In the genomic region with DNA sequence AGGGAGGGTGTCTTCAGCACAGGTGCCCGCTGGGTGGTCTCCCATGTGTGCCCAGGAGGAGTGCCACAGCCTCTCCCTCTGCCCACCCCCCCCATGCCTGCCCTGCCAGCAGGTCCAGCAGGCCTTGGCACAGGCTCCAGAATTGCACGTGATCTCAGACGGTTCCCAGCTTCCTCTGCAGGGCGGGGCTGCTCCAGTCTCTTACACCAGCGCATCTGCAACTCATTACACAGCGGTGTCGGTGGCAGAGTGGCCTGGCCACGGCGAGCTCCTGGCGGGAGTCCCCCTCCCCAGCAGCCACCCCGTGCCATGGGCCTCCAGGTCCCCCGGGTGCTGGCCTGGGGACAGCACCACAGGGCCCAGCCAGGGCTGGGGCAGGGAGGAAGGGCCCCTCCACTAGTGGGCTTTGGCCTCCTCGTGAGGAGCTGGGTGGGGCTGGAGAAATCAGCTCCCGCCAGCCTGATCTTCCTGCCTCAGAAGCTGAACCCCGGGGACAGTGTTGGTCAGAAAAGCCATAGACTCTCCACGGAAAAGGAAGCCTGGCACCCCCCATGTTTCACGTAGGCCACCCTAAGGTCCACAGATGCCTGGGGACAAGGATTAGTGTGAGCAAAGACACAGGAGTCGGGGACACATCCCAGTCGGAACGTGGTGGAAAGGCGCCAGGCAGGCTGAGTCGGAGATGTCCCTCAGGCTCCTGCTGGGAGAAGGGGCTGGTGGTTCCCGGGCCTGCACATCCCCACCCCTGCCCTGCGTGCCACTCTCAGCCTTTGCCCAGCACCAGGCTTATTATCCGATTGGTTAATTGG, we compare ENCODE assay signal across 8 cellular contexts. TPM values are rescaled to one million over a fixed set of nuclear protein-coding genes. Genes with fewer than 3 reads are reported as not detected.
A peak's percentile ranks its signal among the peaks of the same experiment; 100 is the strongest.
DNase-seq lines count a peak whose midpoint lies in the region; ATAC-seq lines count a peak whose summit lies in the region.

No MANE protein-coding gene starts in this region.

- no peaks in the 10 kb centered on the region for H3K27me3 ChIP-seq in rectal smooth muscle tissue (ENCODE audit: control insufficient read depth, insufficient read depth, low read length)

- no peaks in the 10 kb centered on the region for H3K9me3 Mint-ChIP-seq in activated T-helper 17 cell treated with anti-CD3 and anti-CD28 coated beads, Interleukin-2, amount 50 U/mL, for 72 hours

- H3K4me3 Mint-ChIP-seq in activated T-helper 17 cell treated with anti-CD3 and anti-CD28 coated beads, Interleukin-2, amount 50 U/mL, for 72 hours = no peak overlapping the region

- H3K4me3 ChIP-seq in rectal smooth muscle tissue (ENCODE audit: low read length) = peak overlapping the region; percentile 34

- no peaks in the 10 kb centered on the region for H3K36me3 Mint-ChIP-seq in activated T-helper 17 cell treated with anti-CD3 and anti-CD28 coated beads, Interleukin-2, amount 50 U/mL, for 72 hours (ENCODE audit: low read depth)

- no peaks in the 10 kb centered on the region for H3K27me3 Mint-ChIP-seq in activated T-helper 17 cell treated with anti-CD3 and anti-CD28 coated beads, Interleukin-2, amount 50 U/mL, for 72 hours

- H3K9ac ChIP-seq in rectal smooth muscle tissue (ENCODE audit: low read length) = no peak overlapping the region

- H3K4me1 Mint-ChIP-seq in activated T-helper 17 cell treated with anti-CD3 and anti-CD28 coated beads, Interleukin-2, amount 50 U/mL, for 72 hours = no peaks in the 10 kb centered on the region

- peak overlapping the region; percentile 70 for H3K27ac ChIP-seq in rectal smooth muscle tissue (ENCODE audit: low read depth, low read length)

- peak; percentile 83 for DNase-seq in CD1c-positive myeloid dendritic cell (ENCODE audit: extremely low spot score)
- peak; percentile 76 for DNase-seq in NCI-H2029 treated with DMSO at 0.1 percent for 48 hours (lab: John Stamatoyannopoulos, UW)
- DNase-seq in Right ventricle myocardium inferior (ENCODE audit: missing footprints) = peak; percentile 95
- no peak for DNase-seq in activated CD8-positive, alpha-beta memory T cell treated with anti-CD3 and anti-CD28 coated beads, Interleukin-2, amount 50 U/mL, for 4 hours
- DNase-seq in NCI-H82 treated with DMSO at 0.1 percent for 48 hours (lab: John Stamatoyannopoulos, UW; ENCODE audit: unreplicated experiment) = no peak
- DNase-seq in germinal center (ENCODE audit: low spot score) = no peak

- peaks cover 20% of the 10 kb centered on the region for H3K4me1 ChIP-seq in rectal smooth muscle tissue (ENCODE audit: control insufficient read depth, insufficient read depth, low read length)

- ATAC-seq in activated T-helper 17 cell treated with anti-CD3 and anti-CD28 coated beads, Interleukin-2, amount 50 U/mL, for 72 hours (replicated peaks) = peak; percentile 32
- ATAC-seq in Right ventricle myocardium inferior = peak; percentile 87

- peak overlapping the region; percentile 67 for H3K27ac Mint-ChIP-seq in activated T-helper 17 cell treated with anti-CD3 and anti-CD28 coated beads, Interleukin-2, amount 50 U/mL, for 72 hours

- intact Hi-C loops in Right ventricle myocardium inferior (cut with DNase I) = no loop called here

- no peaks in the 10 kb centered on the region for H3K36me3 ChIP-seq in rectal smooth muscle tissue (ENCODE audit: control insufficient read depth, insufficient read depth, low read length)

RNA-seq across cellular contexts. Expression of a gene that starts 40.2 kb away (rescaled TPM):
- 10 to 100 TPM in 1 of 2 donors, 1 to 10 TPM in 1; 4.2 to 41.6 TPM for total RNA-seq in activated T-helper 17 cell treated with anti-CD3 and anti-CD28 coated beads, Interleukin-2, amount 50 U/mL, for 72 hours
- total RNA-seq in Right ventricle myocardium inferior = 91.1 TPM

Comparison
In these comparisons a context has a peak if more than half of its experiments do, and no peak if none do; other contexts are left out.
1. DNase-seq: peak in CD1c-positive myeloid dendritic cell (single experiment), NCI-H2029 treated with DMSO at 0.1 percent for 48 hours (single experiment) and Right ventricle myocardium inferior (single experiment); none in activated CD8-positive, alpha-beta memory T cell treated with anti-CD3 and anti-CD28 coated beads, Interleukin-2, amount 50 U/mL, for 4 hours (single experiment), NCI-H82 treated with DMSO at 0.1 percent for 48 hours (single experiment) and germinal center (single experiment).